14 cellular contexts compared by ENCODE assay signal in genomic region chr6:141110486-141110885, GRCh38.
DNase-seq lines count a peak whose midpoint lies in the region; ATAC-seq and TF ChIP-seq lines count a peak whose summit lies in the region.
"Had no signal": no experiment of that assay in that cellular context is flagged by ENCODE, and none has a peak within 500 bp of the region (broad histone marks: within the 10 kb centered on the region; RNA-seq: fewer than 3 reads in every experiment).

No MANE protein-coding gene starts in this region.

- TF ChIP-seq POLR2A in IMR-90 (IDR thresholded peaks at IDR 0.05; ENCODE audit: low read depth, low read length), result no peak

- TF ChIP-seq RAD21 in IMR-90 (IDR thresholded peaks at IDR 0.05; ENCODE audit: low read length), result no peak

- no peak overlapping the region for H4K5ac ChIP-seq in IMR-90 (ENCODE audit: low read depth, low read length)

- H3K4ac ChIP-seq in IMR-90 (ENCODE audit: low read depth, low read length), result peak overlapping the region; percentile 41; the same call in 1 of the 2 replicates

- in situ Hi-C loops in IMR-90 (cut with MboI; ENCODE audit: low sequenced_read_pairs) (no loop called here), ACHN (cut with HindIII; ENCODE audit: low pct_ligation_motif_present, low pct_unique_long_range_greater_than_20kb, low sequenced_read_pairs) (no loop called here)

- no peak overlapping the region for H3K56ac ChIP-seq in IMR-90 (ENCODE audit: extremely low read depth, insufficient read depth, low read length)

- no TSS peak for BruUV-seq in IMR-90 (replicated peaks; lab: Mats Ljungman, UMichigan)

- 0 out of 2 replicates have a peak overlapping the region, but pooled peaks have one; percentile 16 for H3K23ac ChIP-seq in IMR-90 (ENCODE audit: low read depth, low read length)

- no peak overlapping the region for H4K91ac ChIP-seq in IMR-90 (ENCODE audit: insufficient read depth, low read depth, low read length)

- ATAC-seq in IMR-90 (ENCODE audit: low read depth) (no peak), GM18909 (IDR thresholded peaks at IDR 0.05; ENCODE audit: poor library complexity, unreplicated experiment) (no peak)

- no CpG with 5 or more reads among the region's 2 CpGs for WGBS in IMR-90 (ENCODE audit: extremely low coverage in 2 of 2, insufficient read length in 1 of 2), 2 experiments

- H3K9me3 ChIP-seq in IMR-90 (ENCODE audit: control insufficient read depth, insufficient read depth, low read length), result no peaks in the 10 kb centered on the region
- H3K9me3 ChIP-seq: esophagus muscularis mucosa, thoracic aorta had no signal

- DNase-seq in AG08396 (ENCODE audit: low spot score) (peak; percentile 18), IMR-90 (peak; percentile 57), choroid plexus epithelial cell (ENCODE audit: low read depth) (peak; percentile 44), iris pigment epithelial cell (ENCODE audit: low read depth) (peak; percentile 34), NCI-H446 treated with DMSO at 0.1 percent for 48 hours (lab: John Stamatoyannopoulos, UW) (no peak), ACHN (no peak)
- no peak for DNase-seq in activated CD4-positive, alpha-beta T cell treated with anti-CD3 and anti-CD28 coated beads for 1 hour
- DNase-seq: activated naive CD4-positive, alpha-beta T cell treated with anti-CD3 and anti-CD28 coated beads, Interleukin-2, amount 10 ng/mL, durations not matched to agents 7 days and 5 days; cerebellar nuclear complex; NCI-H2029 treated with DMSO at 0.1 percent for 48 hours; NCI-H82 had no signal

- CTCF ChIA-PET in IMR-90 (lab: Yijun Ruan, JAX), result no interaction called here

- peak overlapping the region; percentile 11 for H2BK5ac ChIP-seq in IMR-90 (ENCODE audit: low read depth, low read length, poor library complexity, severe bottlenecking)

- no peak overlapping the region for H3K18ac ChIP-seq in IMR-90 (ENCODE audit: low read depth, low read length)

- H2BK15ac ChIP-seq in IMR-90 (ENCODE audit: low read depth, low read length), result no peak overlapping the region; the same call in 2 of the 3 replicates

- no peaks in the 10 kb centered on the region for H3K79me1 ChIP-seq in IMR-90 (ENCODE audit: low read depth in 1 of 2, low read length in 2 of 2)

- intact Hi-C loops in IMR-90 (cut with micrococcal nuclease), result no loop called here

- dilution Hi-C loops in IMR-90 (cut with HindIII; ENCODE audit: low sequenced_read_pairs, unreplicated experiment), result no loop called here

- H3K14ac ChIP-seq in IMR-90 (replicated peaks; ENCODE audit: low read depth, low read length), result peak overlapping the region; percentile 44

- H3K4me2 ChIP-seq in IMR-90 (ENCODE audit: low read depth, low read length), result no peak overlapping the region

- no peak overlapping the region for H2BK120ac ChIP-seq in IMR-90 (ENCODE audit: low read depth, low read length)

- H3K27ac ChIP-seq in IMR-90 (ENCODE audit: insufficient read depth, low read length), result no peak overlapping the region
- H3K27ac ChIP-seq: esophagus muscularis mucosa had no signal

- peak overlapping the region; percentile 81 for H2AFZ ChIP-seq in IMR-90 (replicated peaks; ENCODE audit: low read length, poor library complexity)

- no peak overlapping the region for H2AK9ac ChIP-seq in IMR-90 (replicated peaks; ENCODE audit: low read depth, low read length, poor library complexity)

- H4K8ac ChIP-seq in IMR-90 (ENCODE audit: low read depth in 2 of 2, low read length in 2 of 2), result no peak overlapping the region

- peaks cover 2% of the 10 kb centered on the region; the same call in 1 of the 2 replicates for H3K4me1 ChIP-seq in IMR-90 (ENCODE audit: control insufficient read depth, insufficient read depth, low read length)
- H3K4me1 ChIP-seq: esophagus muscularis mucosa had no signal

- no peaks in the 10 kb centered on the region; the same call in 1 of the 2 replicates for H3K9me1 ChIP-seq in IMR-90 (ENCODE audit: insufficient read depth, low read length)

- no peaks in the 10 kb centered on the region for H3K27me3 ChIP-seq in IMR-90 (ENCODE audit: control insufficient read depth, insufficient read depth, low read length)
- H3K27me3 ChIP-seq: esophagus muscularis mucosa had no signal

- H3K4me3 ChIP-seq in IMR-90 (ENCODE audit: insufficient read depth, low read depth, low read length) (no peak overlapping the region), choroid plexus epithelial cell (ENCODE audit: low read depth, low read length) (no peak overlapping the region)
- H3K4me3 ChIP-seq: esophagus muscularis mucosa, thoracic aorta had no signal

- H2BK20ac ChIP-seq in IMR-90 (ENCODE audit: low read depth, low read length), result no peak overlapping the region

- H2AK5ac ChIP-seq in IMR-90 (ENCODE audit: low read depth, low read length), result no peak overlapping the region; the same call in 1 of the 2 replicates

- TF ChIP-seq CTCF in IMR-90 (conservative IDR thresholded peaks at IDR 0.05; ENCODE audit: low read depth, low read length), result no peak
- no peak for TF ChIP-seq CTCF in choroid plexus epithelial cell (conservative IDR thresholded peaks at IDR 0.05; ENCODE audit: low read depth, low read length)

- no peaks in the 10 kb centered on the region for H3K36me3 ChIP-seq in IMR-90 (ENCODE audit: control insufficient read depth, insufficient read depth, low read length)
- H3K36me3 ChIP-seq: esophagus muscularis mucosa, thoracic aorta had no signal

- no peaks in the 10 kb centered on the region for H4K20me1 ChIP-seq in IMR-90 (ENCODE audit: insufficient read depth, low read length)

- no peak overlapping the region for H3K9ac ChIP-seq in IMR-90 (ENCODE audit: low read depth, low read length)

- POLR2A ChIA-PET in IMR-90 (lab: Charles Lee; ENCODE audit: unreplicated experiment), result no interaction called here

TF ChIP-seq in IMR-90, 13 proteins besides CTCF, POLR2A, EP300 and RAD21:
- TF ChIP-seq MXI1 (IDR thresholded peaks at IDR 0.05; ENCODE audit: borderline replicate concordance, low read depth, low read length) (0 out of 2 replicates have a peak, but pooled peaks have one; percentile 19), CHD1 (IDR thresholded peaks at IDR 0.05; ENCODE audit: low read depth, low read length) (no peak)
TF ChIP-seq in IMR-90: peak in this region for 1.

Comparison
In these comparisons a context has a peak if more than half of its experiments do, and no peak if none do; other contexts are left out.
1. DNase-seq: peak in AG08396 (single experiment), IMR-90 (single experiment), choroid plexus epithelial cell (single experiment) and iris pigment epithelial cell (single experiment); none in NCI-H446 treated with DMSO at 0.1 percent for 48 hours (single experiment), ACHN (single experiment) and activated CD4-positive, alpha-beta T cell treated with anti-CD3 and anti-CD28 coated beads for 1 hour (single experiment).